27 cellular contexts compared by ENCODE assay signal in genomic region chrX:6049132-6049531, GRCh38.
DNase-seq lines count a peak whose midpoint lies in the region; ATAC-seq, FAIRE-seq and TF ChIP-seq lines count a peak whose summit lies in the region.
"Had no signal": no experiment of that assay in that cellular context is flagged by ENCODE, and none has a peak within 500 bp of the region (broad histone marks: within the 10 kb centered on the region; RNA-seq: fewer than 3 reads in every experiment).

No MANE protein-coding gene starts in this region.

- H2BK12ac ChIP-seq in H9 (ENCODE audit: insufficient read length, low read depth, low read length), result no peak overlapping the region

- no peak overlapping the region for H4K91ac ChIP-seq in H9 (ENCODE audit: insufficient read length, low read depth, low read length)

- TF ChIP-seq RAD21 in HepG2 (CRISPR knock-in tag; IDR thresholded peaks at IDR 0.05), result no peak

- H3K23me2 ChIP-seq in H9 (ENCODE audit: insufficient read length, low read depth, low read length, poor library complexity, severe bottlenecking), result no peaks in the 10 kb centered on the region

- H4K20me1 ChIP-seq in HepG2 (ENCODE audit: insufficient read depth, low read length) (no peaks in the 10 kb centered on the region), H9 (ENCODE audit: control insufficient read depth, insufficient read depth, insufficient read length) (no peaks in the 10 kb centered on the region)
- H4K20me1 ChIP-seq: BLaER1 had no signal

- no peak overlapping the region for H4K8ac ChIP-seq in H9 (replicated peaks; ENCODE audit: insufficient read length, low read depth, low read length)

- TF ChIP-seq EP300 in HepG2 (IDR thresholded peaks at IDR 0.05; ENCODE audit: low read depth in 2 of 2, low read length in 2 of 2) (no peak), HepG2 (CRISPR knock-in tag; IDR thresholded peaks at IDR 0.05; ENCODE audit: borderline replicate concordance) (no peak)

- H3K79me2 ChIP-seq in HepG2 (ENCODE audit: insufficient read depth, low read length) (no peaks in the 10 kb centered on the region), H9 (ENCODE audit: insufficient read depth, low read length) (peaks cover 18% of the 10 kb centered on the region; the same call in 1 of the 2 replicates)

- H3K14ac ChIP-seq in H9 (ENCODE audit: insufficient read depth, low read length), result no peak overlapping the region

- H2BK20ac ChIP-seq in H9 (ENCODE audit: low read depth, low read length, poor library complexity, severe bottlenecking), result peak overlapping the region; percentile 26

- no peak overlapping the region for H2BK120ac ChIP-seq in H9 (ENCODE audit: low read depth, low read length, poor library complexity, severe bottlenecking)

- no peaks in the 10 kb centered on the region for H3K4me1 ChIP-seq in HepG2 (ENCODE audit: insufficient read depth, low read length)
- H3K4me1 ChIP-seq in right lobe of liver, result no peaks in the 10 kb centered on the region
- peaks cover 3% of the 10 kb centered on the region for H3K4me1 ChIP-seq in H9 (ENCODE audit: insufficient read depth, low read length)
- H3K4me1 ChIP-seq: BE2C, BLaER1 had no signal

- TF ChIP-seq CTCF in HepG2 (CRISPR knock-in tag; IDR thresholded peaks at IDR 0.05), result no peak
- no peak for TF ChIP-seq CTCF in right lobe of liver (IDR thresholded peaks at IDR 0.05)
- no peak for TF ChIP-seq CTCF in H9 (conservative IDR thresholded peaks at IDR 0.05)
- TF ChIP-seq CTCF in nephron progenitor cell (IDR thresholded peaks at IDR 0.05), result no peak

- no TSS peak for BruUV-seq in HepG2 (replicated peaks; lab: Mats Ljungman, UMichigan)

- no peak overlapping the region for H3K18ac ChIP-seq in H9 (ENCODE audit: insufficient read length, low read depth, low read length)

- no peak overlapping the region for H3K9ac ChIP-seq in HepG2 (ENCODE audit: insufficient read depth, low read depth, low read length)
- H3K9ac ChIP-seq in H9 (ENCODE audit: extremely low read depth, insufficient read length, low read length), result no peak overlapping the region
- H3K9ac ChIP-seq: BLaER1 had no signal

- FAIRE-seq in HepG2 (lab: Jason Lieb, UNC), result no peak
- FAIRE-seq: A204.1, GM12878, GM12892, GM18507 had no signal

- H3K4ac ChIP-seq in H9 (ENCODE audit: low read depth, low read length), result no peak overlapping the region

- no peak overlapping the region for H2BK15ac ChIP-seq in H9 (ENCODE audit: low read depth, low read length)

- H3K36me3 ChIP-seq in HepG2 (replicated peaks in 1 of 2; ENCODE audit: control insufficient read depth in 1 of 2, insufficient read depth in 2 of 2, low read length in 2 of 2), result no peaks in the 10 kb centered on the region
- H3K36me3 ChIP-seq in right lobe of liver, result no peaks in the 10 kb centered on the region
- H3K36me3 ChIP-seq: BE2C, BLaER1 had no signal

- H3K23ac ChIP-seq in H9 (ENCODE audit: insufficient read length, low read depth, low read length), result no peak overlapping the region

- CTCF ChIA-PET in HepG2 (lab: Yijun Ruan, JAX; ENCODE audit: low intra/inter-chr PET ratio, low total read pairs), result no interaction called here

- WGBS in HepG2 (ENCODE audit: low lambda C conversion rate), result 8% methylated on average over 1 of the region's 1 CpG
- WGBS in right lobe of liver (ENCODE audit: insufficient coverage, low coverage, low lambda C conversion rate, missing lambda C conversion rate), result 45% methylated on average over 1 of the region's 1 CpG
- no CpG with 5 or more reads among the region's 1 CpG for WGBS in H9 (ENCODE audit: extremely low coverage, insufficient read length, low lambda C conversion rate)

- no peaks in the 10 kb centered on the region for H3K27me3 Mint-ChIP-seq in H9 (ENCODE audit: low read depth)
- no peaks in the 10 kb centered on the region for H3K27me3 Mint-ChIP-seq in nephron progenitor cell (ENCODE audit: low read depth, poor library complexity)
- H3K27me3 Mint-ChIP-seq: CD4-positive, alpha-beta memory T cell; CD4-positive, CD25-positive, alpha-beta regulatory T cell; CD8-positive, alpha-beta memory T cell had no signal

- H3K4me2 ChIP-seq in HepG2 (ENCODE audit: low read depth, low read length) (no peak overlapping the region), H9 (ENCODE audit: insufficient read depth, insufficient read length, low read length) (no peak overlapping the region)
- H3K4me2 ChIP-seq: BLaER1 had no signal

- H3K79me1 ChIP-seq in H9 (ENCODE audit: insufficient read depth, low read depth, low read length, poor library complexity, severe bottlenecking), result peaks cover 4% of the 10 kb centered on the region

- no peak overlapping the region for H3K56ac ChIP-seq in H9 (ENCODE audit: insufficient read length, low read depth, low read length)

- no peak overlapping the region for H3T11ph ChIP-seq in H9 (ENCODE audit: low read length)

- no peak overlapping the region for H2AK5ac ChIP-seq in H9 (ENCODE audit: insufficient read length, low read length)

- peaks cover 8 to 28% (median 8%) of the 10 kb centered on the region in 3 experiments; a peak in 4 of 7 replicates for H3K36me3 Mint-ChIP-seq in H9 (ENCODE audit: insufficient read depth in 1 of 3, low read depth in 3 of 3)
- no peaks in the 10 kb centered on the region for H3K36me3 Mint-ChIP-seq in nephron progenitor cell (ENCODE audit: low read depth)
- H3K36me3 Mint-ChIP-seq: CD14-positive monocyte; CD4-positive, alpha-beta memory T cell; CD4-positive, CD25-positive, alpha-beta regulatory T cell; CD8-positive, alpha-beta memory T cell had no signal

- no peaks in the 10 kb centered on the region for H3K9me3 Mint-ChIP-seq in H9
- no peaks in the 10 kb centered on the region for H3K9me3 Mint-ChIP-seq in nephron progenitor cell

- peak overlapping the region in 1 of 3 experiments; percentile 91; a peak in 2 of 7 replicates for H3K27ac Mint-ChIP-seq in H9
- peak overlapping the region; percentile 50 for H3K27ac Mint-ChIP-seq in nephron progenitor cell
- H3K27ac Mint-ChIP-seq: CD14-positive monocyte; CD4-positive, alpha-beta memory T cell; CD4-positive, CD25-positive, alpha-beta regulatory T cell; CD8-positive, alpha-beta memory T cell had no signal

- H3K4me3 Mint-ChIP-seq in H9 (no peak overlapping the region), nephron progenitor cell (no peak overlapping the region)
- H3K4me3 Mint-ChIP-seq: CD14-positive monocyte; CD4-positive, alpha-beta memory T cell; CD4-positive, CD25-positive, alpha-beta regulatory T cell; CD8-positive, alpha-beta memory T cell had no signal

- H3K4me3 ChIP-seq in HepG2 (replicated peaks in 1 of 3; ENCODE audit: insufficient read depth in 1 of 3, low read depth in 2 of 3, low read length in 3 of 3) (no peak overlapping the region), right lobe of liver (no peak overlapping the region)
- H3K4me3 ChIP-seq: BLaER1, GM12878 had no signal

- peaks cover 13 to 14% of the 10 kb centered on the region in 2 experiments for H3K4me1 Mint-ChIP-seq in H9
- peaks cover 9% of the 10 kb centered on the region for H3K4me1 Mint-ChIP-seq in nephron progenitor cell
- H3K4me1 Mint-ChIP-seq: CD14-positive monocyte; CD4-positive, alpha-beta memory T cell; CD4-positive, CD25-positive, alpha-beta regulatory T cell; CD8-positive, alpha-beta memory T cell had no signal

- no peak overlapping the region for H4K5ac ChIP-seq in H9 (ENCODE audit: insufficient read length, low read depth, low read length)

- H3K27ac ChIP-seq in HepG2 (ENCODE audit: extremely low read length, insufficient read depth, low read length) (no peak overlapping the region), right lobe of liver (no peak overlapping the region), H9 (ENCODE audit: insufficient read length, low read depth, low read length) (no peak overlapping the region)
- H3K27ac ChIP-seq: BLaER1 had no signal

- POLR2A ChIA-PET in HepG2 (lab: Yijun Ruan, JAX), result no interaction called here

- intact Hi-C loops in HepG2 (cut with micrococcal nuclease; ENCODE audit: unreplicated experiment) (no loop called here), right lobe of liver (cut with DNase I) (no loop called here)

- no peak overlapping the region for H2BK5ac ChIP-seq in H9 (ENCODE audit: insufficient read length, low read length)

- H3K27me3 ChIP-seq in HepG2 (ENCODE audit: control insufficient read depth in 1 of 2, insufficient read depth in 2 of 2, low read length in 2 of 2) (no peaks in the 10 kb centered on the region), right lobe of liver (no peaks in the 10 kb centered on the region), H9 (ENCODE audit: insufficient read depth, low read length) (no peaks in the 10 kb centered on the region)
- H3K27me3 ChIP-seq: BE2C, BLaER1 had no signal

- no peak for TF ChIP-seq POLR2A in HepG2 (IDR thresholded peaks at IDR 0.05; ENCODE audit: insufficient read depth in 1 of 2, low read depth in 2 of 2, low read length in 2 of 2)
- no peak for TF ChIP-seq POLR2A in right lobe of liver (IDR thresholded peaks at IDR 0.05)

- DNase-seq in HepG2 (ENCODE audit: low spot score) (no peak), right lobe of liver (no peak), H9 (no peak), nephron progenitor cell (no peak), NCI-H2171 (lab: John Stamatoyannopoulos, UW) (no peak), occipital lobe (lab: John Stamatoyannopoulos, UW) (no peak)
- DNase-seq: 8988T; ACHN; BE2C; C1 segment of cervical spinal cord; CD4-positive, alpha-beta memory T cell; CD4-positive, CD25-positive, alpha-beta regulatory T cell; CD8-positive, alpha-beta memory T cell; COR-L47; DMS 273 treated with DMSO at 0.1 percent for 48 hours; DMS153; DMS53; DMS79; DND-41; EL; GDM1 had no signal

- H2AFZ ChIP-seq in HepG2 (ENCODE audit: low read length) (no peak overlapping the region), H9 (ENCODE audit: low read length) (no peak overlapping the region)

- H3K9me3 ChIP-seq in HepG2 (ENCODE audit: low read length), result no peaks in the 10 kb centered on the region
- H3K9me3 ChIP-seq in right lobe of liver, result no peaks in the 10 kb centered on the region
- no peaks in the 10 kb centered on the region for H3K9me3 ChIP-seq in H9 (ENCODE audit: control insufficient read depth, low read depth, low read length)
- H3K9me3 ChIP-seq: BE2C, BLaER1 had no signal

- ATAC-seq in HepG2 (no peak), right lobe of liver (no peak)
- ATAC-seq: GM12878 had no signal

- in situ Hi-C loops in HepG2 (cut with HindIII; ENCODE audit: extremely low pct_ligation_motif_present, low pct_unique_long_range_greater_than_20kb), result no loop called here

TF ChIP-seq in HepG2, 621 proteins besides CTCF, POLR2A, EP300 and RAD21:
- TF ChIP-seq ZFY (CRISPR knock-in tag; IDR thresholded peaks at IDR 0.05) (no peak), PCBP1 (IDR thresholded peaks at IDR 0.05; ENCODE audit: borderline replicate concordance, low read depth, low read length) (0 out of 2 replicates have a peak, but pooled peaks have one; percentile 54), ZNF354B (CRISPR knock-in tag; IDR thresholded peaks at IDR 0.05) (no peak), HNRNPK (IDR thresholded peaks at IDR 0.05; ENCODE audit: low read depth, low read length, poor library complexity, severe bottlenecking) (peak; percentile 79), BRCA1 (CRISPR knock-in tag; IDR thresholded peaks at IDR 0.05) (no peak), ZNF577 (CRISPR knock-in tag; IDR thresholded peaks at IDR 0.05; ENCODE audit: borderline replicate concordance, low read depth) (no peak), SETDB1 (CRISPR knock-in tag; IDR thresholded peaks at IDR 0.05; ENCODE audit: borderline replicate concordance) (no peak)
TF ChIP-seq in HepG2: peak in this region for 2.
